Comparison of ENCODE assay signal across 22 cellular contexts in genomic region chrX:131073607-131074006, GRCh38. TPM values are rescaled to one million over a fixed set of nuclear protein-coding genes. Genes with fewer than 3 reads are reported as not detected.
DNase-seq lines count a peak whose midpoint lies in the region; ATAC-seq and TF ChIP-seq lines count a peak whose summit lies in the region.
"Had no signal": no experiment of that assay in that cellular context is flagged by ENCODE, and none has a peak within 500 bp of the region (broad histone marks: within the 10 kb centered on the region; RNA-seq: fewer than 3 reads in every experiment).

No MANE protein-coding gene starts in this region.

- peak overlapping the region; percentile 66 for H3K4me2 ChIP-seq in neural progenitor cell
- H3K4me2 ChIP-seq: BLaER1 treated with 17β-estradiol and CSF1 and Interleukin-3, amounts not matched to agents 10 nM and 100 nM; KMS-11 had no signal

- no peak for DNase-seq in H7
- no peak for DNase-seq in WTC11 (ENCODE audit: low spot score)
- no peak for DNase-seq in neural progenitor cell (ENCODE audit: low spot score)
- DNase-seq in activated T-helper 1 cell treated with anti-CD3 and anti-CD28 coated beads, Interleukin-12 subunit alpha, Interleukin-12 subunit beta, Interleukin-2, Interleukin-4 antibody, amounts not matched to agents 30 ng/mL and 10 ng/mL and 1 ng/mL, durations not matched to agents 14 hours and 24 hours and 36 hours (ENCODE audit: low spot score), result no peak
- no peak for DNase-seq in natural killer cell treated with Interleukin-12 subunit alpha and Interleukin-12 subunit beta and Interleukin-15 and Interleukin-18, amount 100 ng/mL, for 72 hours (ENCODE audit: low spot score)
- no peak for DNase-seq in AG20443 (ENCODE audit: low spot score)
- DNase-seq: AML-193; CD4-positive, alpha-beta T cell; MM.1S; NCI-H2029; NCI-H446 treated with DMSO at 0.1 percent for 48 hours; NCI-H526 treated with DMSO at 0.1 percent for 48 hours; Right ventricle myocardium superior; RPMI8226 had no signal

- CTCF ChIA-PET in WTC11 (lab: Charles Lee), result interaction anchor here (1.6 to 1.9 kb wide), 2 partner anchors 8 to 27 kb away, joined by 4 to 5 read pairs; no protein-coding TSS in a partner anchor

- H3K27ac Mint-ChIP-seq in WTC11 (no peak overlapping the region), neural progenitor cell (no peak overlapping the region)
- no peak overlapping the region for H3K27ac Mint-ChIP-seq in activated T-helper 1 cell treated with anti-CD3 and anti-CD28 coated beads, Interleukin-12 subunit alpha, Interleukin-12 subunit beta, Interleukin-2, Interleukin-4 antibody, amounts not matched to agents 30 ng/mL and 10 ng/mL and 1 ng/mL, durations not matched to agents 14 hours and 24 hours and 36 hours
- no peak overlapping the region for H3K27ac Mint-ChIP-seq in natural killer cell treated with Interleukin-12 subunit alpha and Interleukin-12 subunit beta and Interleukin-15 and Interleukin-18, amount 100 ng/mL, for 72 hours
- H3K27ac Mint-ChIP-seq: CD4-positive, alpha-beta T cell; IgD-negative memory B cell had no signal

- H3F3A ChIP-seq in neural progenitor cell (ENCODE audit: low read depth), result no peaks in the 10 kb centered on the region

- H3K9me3 ChIP-seq in iPS-15b (ENCODE audit: control insufficient read depth, insufficient read depth, low read length) (no peaks in the 10 kb centered on the region), neural progenitor cell (ENCODE audit: low read depth) (no peaks in the 10 kb centered on the region)
- H3K9me3 ChIP-seq: SJSA1 had no signal

- H3K9me3 Mint-ChIP-seq in WTC11 (no peaks in the 10 kb centered on the region), neural progenitor cell (no peaks in the 10 kb centered on the region)
- no peaks in the 10 kb centered on the region for H3K9me3 Mint-ChIP-seq in activated T-helper 1 cell treated with anti-CD3 and anti-CD28 coated beads, Interleukin-12 subunit alpha, Interleukin-12 subunit beta, Interleukin-2, Interleukin-4 antibody, amounts not matched to agents 30 ng/mL and 10 ng/mL and 1 ng/mL, durations not matched to agents 14 hours and 24 hours and 36 hours
- no peaks in the 10 kb centered on the region for H3K9me3 Mint-ChIP-seq in natural killer cell treated with Interleukin-12 subunit alpha and Interleukin-12 subunit beta and Interleukin-15 and Interleukin-18, amount 100 ng/mL, for 72 hours
- H3K9me3 Mint-ChIP-seq: CD4-positive, alpha-beta T cell; IgD-negative memory B cell had no signal

- no peaks in the 10 kb centered on the region for H3K36me3 ChIP-seq in H7 (replicated peaks; ENCODE audit: control insufficient read depth, insufficient read depth, low read length)
- H3K36me3 ChIP-seq in iPS-15b (ENCODE audit: control insufficient read depth, insufficient read depth, low read length), result no peaks in the 10 kb centered on the region
- no peaks in the 10 kb centered on the region for H3K36me3 ChIP-seq in neural progenitor cell
- H3K36me3 ChIP-seq: BLaER1 treated with 17β-estradiol and CSF1 and Interleukin-3, amounts not matched to agents 10 nM and 100 nM; SJSA1 had no signal

- H3K27me3 Mint-ChIP-seq in WTC11 (ENCODE audit: low read depth) (peaks cover 8% of the 10 kb centered on the region), neural progenitor cell (ENCODE audit: insufficient read depth, low read depth) (peaks cover 36% of the 10 kb centered on the region)
- peaks cover 12% of the 10 kb centered on the region for H3K27me3 Mint-ChIP-seq in activated T-helper 1 cell treated with anti-CD3 and anti-CD28 coated beads, Interleukin-12 subunit alpha, Interleukin-12 subunit beta, Interleukin-2, Interleukin-4 antibody, amounts not matched to agents 30 ng/mL and 10 ng/mL and 1 ng/mL, durations not matched to agents 14 hours and 24 hours and 36 hours (ENCODE audit: insufficient read depth)
- H3K27me3 Mint-ChIP-seq in natural killer cell treated with Interleukin-12 subunit alpha and Interleukin-12 subunit beta and Interleukin-15 and Interleukin-18, amount 100 ng/mL, for 72 hours, result peaks cover 31 to 37% of the 10 kb centered on the region in 2 donors

- no peaks in the 10 kb centered on the region for H3K79me2 ChIP-seq in neural progenitor cell (ENCODE audit: low read depth)

- peaks cover 22% of the 10 kb centered on the region for H3K4me1 Mint-ChIP-seq in WTC11
- peaks cover 2% of the 10 kb centered on the region for H3K4me1 Mint-ChIP-seq in neural progenitor cell
- no peaks in the 10 kb centered on the region for H3K4me1 Mint-ChIP-seq in activated T-helper 1 cell treated with anti-CD3 and anti-CD28 coated beads, Interleukin-12 subunit alpha, Interleukin-12 subunit beta, Interleukin-2, Interleukin-4 antibody, amounts not matched to agents 30 ng/mL and 10 ng/mL and 1 ng/mL, durations not matched to agents 14 hours and 24 hours and 36 hours (ENCODE audit: low read depth)
- H3K4me1 Mint-ChIP-seq in natural killer cell treated with Interleukin-12 subunit alpha and Interleukin-12 subunit beta and Interleukin-15 and Interleukin-18, amount 100 ng/mL, for 72 hours (ENCODE audit: low read depth in 2 of 2), result no peaks in the 10 kb centered on the region
- H3K4me1 Mint-ChIP-seq: IgD-negative memory B cell had no signal

- no peak overlapping the region for H3K9ac ChIP-seq in iPS-15b (ENCODE audit: low read depth, low read length)
- no peak overlapping the region for H3K9ac ChIP-seq in neural progenitor cell
- H3K9ac ChIP-seq: BLaER1 treated with 17β-estradiol and CSF1 and Interleukin-3, amounts not matched to agents 10 nM and 100 nM; KMS-11 had no signal

- no peak for ATAC-seq in WTC11
- ATAC-seq in natural killer cell treated with Interleukin-12 subunit alpha and Interleukin-12 subunit beta and Interleukin-15 and Interleukin-18, amount 100 ng/mL, for 72 hours, result no peak

- H3K4me3 ChIP-seq in H7 (ENCODE audit: insufficient read depth, low read depth, low read length) (peak overlapping the region; percentile 37), iPS-15b (ENCODE audit: low read depth, low read length) (peak overlapping the region; percentile 47), neural progenitor cell (peak overlapping the region; percentile 32)
- H3K4me3 ChIP-seq: BLaER1 treated with 17β-estradiol and CSF1 and Interleukin-3, amounts not matched to agents 10 nM and 100 nM; SJSA1 had no signal

- POLR2A ChIA-PET in WTC11 (lab: Charles Lee), result no interaction called here

- H3K4me1 ChIP-seq in iPS-15b (ENCODE audit: control insufficient read depth, insufficient read depth, low read length) (peaks cover 2% of the 10 kb centered on the region), neural progenitor cell (peaks cover 4% of the 10 kb centered on the region)
- H3K4me1 ChIP-seq: BLaER1 treated with 17β-estradiol and CSF1 and Interleukin-3, amounts not matched to agents 10 nM and 100 nM; SJSA1 had no signal

- intact Hi-C loops in activated T-helper 1 cell treated with anti-CD3 and anti-CD28 coated beads, Interleukin-12 subunit alpha, Interleukin-12 subunit beta, Interleukin-2, Interleukin-4 antibody, amounts not matched to agents 30 ng/mL and 10 ng/mL and 1 ng/mL, durations not matched to agents 14 hours and 24 hours and 36 hours (cut with micrococcal nuclease), result no loop called here

- H3K36me3 Mint-ChIP-seq in WTC11, result no peaks in the 10 kb centered on the region
- no peaks in the 10 kb centered on the region for H3K36me3 Mint-ChIP-seq in neural progenitor cell
- H3K36me3 Mint-ChIP-seq in activated T-helper 1 cell treated with anti-CD3 and anti-CD28 coated beads, Interleukin-12 subunit alpha, Interleukin-12 subunit beta, Interleukin-2, Interleukin-4 antibody, amounts not matched to agents 30 ng/mL and 10 ng/mL and 1 ng/mL, durations not matched to agents 14 hours and 24 hours and 36 hours (ENCODE audit: low read depth), result no peaks in the 10 kb centered on the region
- H3K36me3 Mint-ChIP-seq in natural killer cell treated with Interleukin-12 subunit alpha and Interleukin-12 subunit beta and Interleukin-15 and Interleukin-18, amount 100 ng/mL, for 72 hours, result no peaks in the 10 kb centered on the region
- H3K36me3 Mint-ChIP-seq: IgD-negative memory B cell had no signal

- H3K4me3 Mint-ChIP-seq in WTC11 (peak overlapping the region; percentile 73), neural progenitor cell (no peak overlapping the region)
- no peak overlapping the region for H3K4me3 Mint-ChIP-seq in activated T-helper 1 cell treated with anti-CD3 and anti-CD28 coated beads, Interleukin-12 subunit alpha, Interleukin-12 subunit beta, Interleukin-2, Interleukin-4 antibody, amounts not matched to agents 30 ng/mL and 10 ng/mL and 1 ng/mL, durations not matched to agents 14 hours and 24 hours and 36 hours
- no peak overlapping the region for H3K4me3 Mint-ChIP-seq in natural killer cell treated with Interleukin-12 subunit alpha and Interleukin-12 subunit beta and Interleukin-15 and Interleukin-18, amount 100 ng/mL, for 72 hours
- H3K4me3 Mint-ChIP-seq: CD4-positive, alpha-beta T cell; IgD-negative memory B cell had no signal

- no peaks in the 10 kb centered on the region for H4K20me1 ChIP-seq in neural progenitor cell (ENCODE audit: low read depth)

- H2AFZ ChIP-seq in neural progenitor cell (replicated peaks), result no peak overlapping the region

- H3K27ac ChIP-seq in neural progenitor cell, result no peak overlapping the region
- H3K27ac ChIP-seq: BLaER1 treated with 17β-estradiol and CSF1 and Interleukin-3, amounts not matched to agents 10 nM and 100 nM; HL-60; KMS-11; SJSA1 had no signal

- no peak for TF ChIP-seq CTCF in WTC11 (IDR thresholded peaks at IDR 0.05)
- no peak for TF ChIP-seq CTCF in neural progenitor cell (IDR thresholded peaks at IDR 0.05)

- H3K27me3 ChIP-seq in H7 (ENCODE audit: control insufficient read depth, insufficient read depth, low read length) (peaks cover 92% of the 10 kb centered on the region), iPS-15b (ENCODE audit: control insufficient read depth, insufficient read depth, low read length) (peaks cover 95% of the 10 kb centered on the region), neural progenitor cell (peaks cover 100% of the 10 kb centered on the region)
- H3K27me3 ChIP-seq: SJSA1 had no signal

RNA-seq across cellular contexts. Expression of gene ARHGAP36, which starts 15.5 kb away (rescaled TPM):
- 0.28 and 0.30 TPM in 2 replicates for total RNA-seq in H7 (2014; rRNA removed; shearing (Covaris generic))
- total RNA-seq in WTC11 (2021), result 0.09 to 0.52 TPM (median 0.21 TPM) in 3 replicates
- total RNA-seq in neural progenitor cell (ENCODE audit: low replicate concordance), result 0.22 TPM in 1 of 2 replicates, not detected in the other
- total RNA-seq in activated T-helper 1 cell treated with anti-CD3 and anti-CD28 coated beads, Interleukin-12 subunit alpha, Interleukin-12 subunit beta, Interleukin-2, Interleukin-4 antibody, amounts not matched to agents 30 ng/mL and 10 ng/mL and 1 ng/mL, durations not matched to agents 14 hours and 24 hours and 36 hours, result not detected in 2 replicates
- total RNA-seq in natural killer cell treated with Interleukin-12 subunit alpha and Interleukin-12 subunit beta and Interleukin-15 and Interleukin-18, amount 100 ng/mL, for 72 hours, result not detected
- total RNA-seq: CD4-positive, alpha-beta T cell; Daoy; HT-29; Right ventricle myocardium superior; SJSA1 had no signal
